In the genomic region with DNA sequence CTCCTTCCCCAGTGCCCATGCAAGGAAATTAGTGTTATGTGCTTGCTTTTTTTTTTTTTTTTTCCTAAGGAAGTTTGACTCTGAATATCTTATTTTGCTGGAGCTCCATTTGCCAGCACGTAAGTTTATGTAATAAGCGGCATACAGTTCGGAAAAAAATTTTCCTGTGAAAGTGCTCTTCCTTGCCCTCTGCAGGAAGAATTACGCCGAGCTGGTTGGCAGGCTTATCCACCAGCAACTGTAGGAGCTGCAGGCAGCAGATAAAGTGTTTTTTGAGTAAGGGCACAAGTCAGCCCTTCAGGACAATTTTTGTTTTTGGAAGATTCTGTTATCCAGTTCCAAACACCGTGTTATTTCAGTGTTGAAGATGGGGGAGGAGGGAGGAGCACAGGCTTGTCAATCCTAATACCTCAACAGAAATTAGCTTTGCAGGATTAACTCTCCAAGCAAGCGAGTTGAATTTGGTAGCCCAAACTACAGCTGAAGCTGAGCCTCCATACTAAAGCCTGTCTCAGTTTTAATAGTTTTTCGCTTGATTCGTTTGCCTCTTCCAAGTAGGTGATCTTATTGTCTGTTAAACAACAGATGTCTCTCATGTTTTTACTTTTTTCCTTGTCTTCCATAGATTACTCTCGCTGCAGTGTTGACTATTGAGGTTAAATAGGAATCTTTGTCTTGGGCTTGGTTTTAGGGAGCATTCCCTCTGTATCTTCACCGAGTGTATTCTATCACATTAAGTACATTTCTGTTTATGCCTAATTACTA, we compare ENCODE assay signal across 7 cellular contexts. TPM values are rescaled to one million over a fixed set of nuclear protein-coding genes. Genes with fewer than 3 reads are reported as not detected.
DNase-seq lines count a peak whose midpoint lies in the region; ATAC-seq and TF ChIP-seq lines count a peak whose summit lies in the region.

No MANE protein-coding gene starts in this region.

- H3K4me3 ChIP-seq in LNCaP clone FGC (ENCODE audit: low read depth, low read length) (peak overlapping the region; percentile 62), SJCRH30 (peak overlapping the region; percentile 48), duodenal mucosa (ENCODE audit: low read depth in 1 of 2, low read length in 2 of 2) (peak overlapping the region; percentile 67 to 80), liver (ENCODE audit: low read depth in 1 of 3, low read length in 3 of 3) (peak overlapping the region in 2 of 3 donors; percentile 29 to 47)

- DNase-seq in EL (peak; percentile 58), LNCaP clone FGC (ENCODE audit: low read depth) (peak; percentile 48), SJCRH30 (peak; percentile 50 to 67), substantia nigra (lab: John Stamatoyannopoulos, UW) (peak in 40 of 49 donors; percentile 7 to 77 (median 40))

- peak in 1 of 2 donors; percentile 42 for TF ChIP-seq RAD21 in liver (IDR thresholded peaks at IDR 0.05)

- 21% methylated on average over 11 of the region's 11 CpGs for WGBS in liver

- H3K9me3 ChIP-seq in SJCRH30 (replicated peaks): 0 out of 2 replicates have a peak, but pooled peaks cover 2% of the 10 kb centered on the region
- H3K9me3 ChIP-seq in duodenal mucosa (ENCODE audit: control insufficient read depth in 1 of 2, low read length in 2 of 2): no peaks in the 10 kb centered on the region
- no peaks in the 10 kb centered on the region for H3K9me3 ChIP-seq in liver (ENCODE audit: control insufficient read depth in 4 of 4, low read length in 3 of 4)

- H3K4me1 ChIP-seq in SJCRH30 (peaks cover 5% of the 10 kb centered on the region; the same call in 1 of the 2 replicates), duodenal mucosa (ENCODE audit: control insufficient read depth in 1 of 2, insufficient read depth in 2 of 2, low read length in 2 of 2) (peaks cover 4 to 13% of the 10 kb centered on the region in 2 donors), liver (ENCODE audit: control insufficient read depth in 4 of 4, insufficient read depth in 4 of 4, low read length in 3 of 4) (peaks cover 6 to 16% (median 12%) of the 10 kb centered on the region in 4 donors)

- H3K27me3 ChIP-seq in SJCRH30: peaks cover 52% of the 10 kb centered on the region
- peaks cover 14 to 28% of the 10 kb centered on the region in 2 donors for H3K27me3 ChIP-seq in duodenal mucosa (ENCODE audit: control insufficient read depth in 1 of 2, insufficient read depth in 2 of 2, low read length in 2 of 2)
- H3K27me3 ChIP-seq in liver (ENCODE audit: control insufficient read depth in 4 of 4, insufficient read depth in 4 of 4, low read length in 3 of 4): peaks cover 0 to 13% (median 5%) of the 10 kb centered on the region in 4 donors

- H3K9ac ChIP-seq in duodenal mucosa (ENCODE audit: low read depth in 1 of 2, low read length in 2 of 2) (peak overlapping the region in 1 of 2 donors; percentile 14), liver (ENCODE audit: low read depth in 1 of 2, low read length in 2 of 2) (no peak overlapping the region)

- TF ChIP-seq CTCF in LNCaP clone FGC (IDR thresholded peaks at IDR 0.05; ENCODE audit: control insufficient read depth, extremely low read depth, insufficient read depth) (peak; percentile 72), liver (IDR thresholded peaks at IDR 0.05; ENCODE audit: low read depth, low read length, missing input control) (peak; percentile 26)

- no peak for ATAC-seq in HG02588 (IDR thresholded peaks at IDR 0.05; ENCODE audit: unreplicated experiment)

- H3K27ac ChIP-seq in SJCRH30 (no peak overlapping the region), duodenal mucosa (ENCODE audit: low read depth, low read length) (no peak overlapping the region), liver (ENCODE audit: low read depth in 1 of 2, low read length in 2 of 2) (no peak overlapping the region), substantia nigra (ENCODE audit: low read depth, low read length, poor library complexity, severe bottlenecking) (peak overlapping the region; percentile 82)

- H3K36me3 ChIP-seq in SJCRH30 (no peaks in the 10 kb centered on the region), duodenal mucosa (ENCODE audit: control insufficient read depth in 1 of 2, insufficient read depth in 2 of 2, low read length in 2 of 2) (no peaks in the 10 kb centered on the region), liver (ENCODE audit: control insufficient read depth in 4 of 4, insufficient read depth in 3 of 4, low read depth in 1 of 4, low read length in 3 of 4) (no peaks in the 10 kb centered on the region)

TF ChIP-seq in liver, 16 proteins besides CTCF, POLR2A, EP300 and RAD21:
- no peak for TF ChIP-seq EGR1 (IDR thresholded peaks at IDR 0.05; ENCODE audit: low read depth in 2 of 2)
- TF ChIP-seq HNF4G (IDR thresholded peaks at IDR 0.05): no peak
- TF ChIP-seq HNF4A (conservative IDR thresholded peaks at IDR 0.05): no peak
- TF ChIP-seq ATF3 (IDR thresholded peaks at IDR 0.05): no peak
- no peak for TF ChIP-seq ZBTB33 (IDR thresholded peaks at IDR 0.05)
- TF ChIP-seq, protein P1, sequence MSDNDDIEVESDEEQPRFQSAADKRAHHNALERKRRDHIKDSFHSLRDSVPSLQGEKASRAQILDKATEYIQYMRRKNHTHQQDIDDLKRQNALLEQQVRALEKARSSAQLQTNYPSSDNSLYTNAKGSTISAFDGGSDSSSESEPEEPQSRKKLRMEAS (IDR thresholded peaks at IDR 0.05): no peak
- no peak for TF ChIP-seq NR2F2 (IDR thresholded peaks at IDR 0.05)
- no peak for TF ChIP-seq REST (IDR thresholded peaks at IDR 0.05)
- no peak for TF ChIP-seq TAF1 (conservative IDR thresholded peaks at IDR 0.05)
- TF ChIP-seq YY1 (IDR thresholded peaks at IDR 0.05): no peak
- no peak for TF ChIP-seq SP1 (IDR thresholded peaks at IDR 0.05)
- TF ChIP-seq FOXA2 (IDR thresholded peaks at IDR 0.05): no peak
- no peak for TF ChIP-seq FOXA1 (IDR thresholded peaks at IDR 0.05)
- no peak for TF ChIP-seq RXRA (IDR thresholded peaks at IDR 0.05)
- no peak for TF ChIP-seq GABPA (IDR thresholded peaks at IDR 0.05 in 1 of 2, conservative IDR thresholded peaks at IDR 0.05 in 1 of 2)
- TF ChIP-seq JUND (IDR thresholded peaks at IDR 0.05): no peak
TF ChIP-seq in liver: peak in this region for 0.

RNA-seq across cellular contexts. Expression of gene SPECC1, which starts 1.1 kb away (rescaled TPM):
- 155 and 167 TPM in 2 replicates for total RNA-seq in SJCRH30 (2014; rRNA removed; shearing (Covaris generic))
- total RNA-seq in liver: 10 to 100 TPM in 1 of 2 donors, 1 to 10 TPM in 1; 3.2 to 70.3 TPM
- under 1 TPM; 0.36 to 0.50 TPM for polyA plus RNA-seq in liver

RNA-seq across cellular contexts. Expression of gene AKAP10, which starts 32.7 kb away (rescaled TPM):
- total RNA-seq in SJCRH30 (2014; rRNA removed; shearing (Covaris generic)): 67.1 and 68.8 TPM in 2 replicates
- total RNA-seq in liver: 10 to 100 TPM; 12.6 to 16.3 TPM
- polyA plus RNA-seq in liver: 1 to 10 TPM; 4.2 to 7.5 TPM
